ENCODE assay signal across 12 cellular contexts in genomic region chr20:40682104-40683045, GRCh38. TPM values are rescaled to one million over a fixed set of nuclear protein-coding genes. Genes with fewer than 3 reads are reported as not detected.
A peak's percentile ranks its signal among the peaks of the same experiment; 100 is the strongest.
DNase-seq lines count a peak whose midpoint lies in the region; ATAC-seq and TF ChIP-seq lines count a peak whose summit lies in the region.
"Had no signal": no experiment of that assay in that cellular context is flagged by ENCODE, and none has a peak within 500 bp of the region (broad histone marks: within the 10 kb centered on the region; RNA-seq: fewer than 3 reads in every experiment).

No MANE protein-coding gene starts in this region.

- TF ChIP-seq POLR2A in tibial nerve (IDR thresholded peaks at IDR 0.05) (no peak), prostate gland (IDR thresholded peaks at IDR 0.05) (no peak)

- TF ChIP-seq CTCF in fibroblast of villous mesenchyme (IDR thresholded peaks at IDR 0.05; ENCODE audit: insufficient read depth, low read depth, low read length) (no peak), tibial nerve (IDR thresholded peaks at IDR 0.05) (no peak), prostate gland (IDR thresholded peaks at IDR 0.05) (no peak)

- ATAC-seq in HG02642 (IDR thresholded peaks at IDR 0.05; ENCODE audit: poor library complexity, unreplicated experiment): no peak
- ATAC-seq in GM21825 (IDR thresholded peaks at IDR 0.05; ENCODE audit: unreplicated experiment): no peak

- H3K27me3 ChIP-seq in mononuclear cell (ENCODE audit: insufficient read depth, low read length) (peaks cover 76% of the 10 kb centered on the region), tibial nerve (peaks cover 0 to 4% of the 10 kb centered on the region in 2 donors), prostate gland (replicated peaks; ENCODE audit: insufficient read depth) (no peaks in the 10 kb centered on the region)

- intact Hi-C loops in prostate gland (cut with DNase I): no loop called here

- no peak overlapping the region for H3K4me3 ChIP-seq in fibroblast of villous mesenchyme (ENCODE audit: low read depth, low read length)
- H3K4me3 ChIP-seq in mononuclear cell (ENCODE audit: low read length): peak overlapping the region; percentile 3
- H3K4me3 ChIP-seq in tibial nerve: peak overlapping the region in 1 of 4 donors; percentile 87
- H3K4me3 ChIP-seq in prostate gland: peak overlapping the region in 1 of 2 donors; percentile 4

- peaks cover 37% of the 10 kb centered on the region for H3K4me1 ChIP-seq in mononuclear cell (ENCODE audit: insufficient read depth, low read length)
- H3K4me1 ChIP-seq in tibial nerve: peaks cover 0 to 57% (median 4%) of the 10 kb centered on the region in 4 donors
- H3K4me1 ChIP-seq in prostate gland (replicated peaks): no peaks in the 10 kb centered on the region

- DNase-seq in fibroblast of villous mesenchyme (ENCODE audit: low read depth) (peak; percentile 37), tibial nerve (ENCODE audit: low spot score in 2 of 2) (no peak), prostate gland (ENCODE audit: low spot score) (no peak), GF-D8 (lab: John Stamatoyannopoulos, UW) (no peak)
- DNase-seq: activated CD4-positive, alpha-beta T cell treated with anti-CD3 and anti-CD28 coated beads, Interleukin-2, amount 10 ng/mL, durations not matched to agents 7 days and 5 days; caudate nucleus; kidney glomerular epithelial cell; NCI-H1092 treated with DMSO at 0.1 percent for 48 hours had no signal

- 31 to 46% methylated on average over 21 to 33 of the region's 33 CpGs for WGBS in tibial nerve, 2 donors
- 64% methylated on average over 33 of the region's 33 CpGs for whole genome bisulfite sequencing in prostate gland

- H3K27ac ChIP-seq in angular gyrus (ENCODE audit: low read depth, low read length) (peak overlapping the region; percentile 9), tibial nerve (peak overlapping the region in 3 of 4 donors; percentile 40 to 96 (median 66)), prostate gland (no peak overlapping the region)

- TF ChIP-seq EP300 in tibial nerve (IDR thresholded peaks at IDR 0.05): peak in 1 of 2 donors; percentile 7

- H3K9me3 ChIP-seq in mononuclear cell (ENCODE audit: low read depth, low read length): no peaks in the 10 kb centered on the region
- no peaks in the 10 kb centered on the region for H3K9me3 ChIP-seq in tibial nerve
- no peaks in the 10 kb centered on the region for H3K9me3 ChIP-seq in prostate gland

- H3K36me3 ChIP-seq in tibial nerve (peaks cover 0 to 19% (median 0%) of the 10 kb centered on the region in 3 donors), prostate gland (no peaks in the 10 kb centered on the region)

RNA-seq across cellular contexts. Expression of gene MAFB, which starts 6.7 kb away (rescaled TPM):
- total RNA-seq in fibroblast of villous mesenchyme: 0.43 and 0.64 TPM in 2 replicates
- 122 TPM for total RNA-seq in mononuclear cell
- 10 to 100 TPM; 58.3 to 93.6 (median 88.7) TPM for total RNA-seq in tibial nerve
- total RNA-seq in prostate gland: 10 to 100 TPM; 34.0 to 49.5 TPM
- total RNA-seq: activated CD4-positive, alpha-beta T cell treated with anti-CD3 and anti-CD28 coated beads, Interleukin-2, amount 10 ng/mL, durations not matched to agents 7 days and 5 days had no signal

Comparison
In these comparisons a context has a peak if more than half of its experiments do, and no peak if none do; other contexts are left out.
1. H3K27ac ChIP-seq: peak in angular gyrus (single experiment) and tibial nerve (3 of 4); none in prostate gland (0 of 2).
2. RNA of gene MAFB, which starts 6.7 kb away (total RNA-seq): 122 TPM in mononuclear cell (single experiment), 58.3 to 93.6 TPM in tibial nerve and 34.0 to 49.5 TPM in prostate gland; 0.43 to 0.64 TPM in fibroblast of villous mesenchyme; every median in the first group is over 10 times any median in the second.